Comparison of ENCODE assay signal across 26 cellular contexts in the genomic region with DNA sequence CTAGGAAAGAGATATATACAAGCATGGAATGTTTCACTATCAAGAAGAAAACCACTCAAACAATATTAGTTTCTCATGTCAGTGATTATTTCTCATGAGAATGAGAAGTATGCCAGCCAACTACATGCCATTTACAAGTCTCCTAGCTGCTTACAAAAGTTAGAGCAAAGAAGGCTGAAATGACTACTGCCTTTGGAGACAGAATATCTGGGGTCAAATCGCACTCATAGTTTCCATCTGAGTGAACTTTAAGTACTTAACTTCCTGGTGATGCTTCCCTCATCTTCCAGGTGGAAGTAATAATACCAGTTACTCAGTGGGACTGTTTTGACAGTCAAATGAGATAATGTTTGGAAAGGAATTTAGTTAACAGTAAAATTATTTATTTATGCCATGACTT.
"Had no signal": no experiment of that assay in that cellular context is flagged by ENCODE, and none has a peak within 500 bp of the region (broad histone marks: within the 10 kb centered on the region; RNA-seq: fewer than 3 reads in every experiment).

No MANE protein-coding gene starts in this region.

- FAIRE-seq: endometrium, kidney, small intestine had no signal

- H3K27me3 ChIP-seq: esophagus squamous epithelium, hepatocyte, neutrophil, right atrium auricular region, sigmoid colon, suprapubic skin, thyroid gland, upper lobe of left lung, uterus had no signal

- H3K4me3 Mint-ChIP-seq: naive B cell, nephron progenitor cell had no signal

- DNase-seq: cortex of kidney; effector memory CD4-positive, alpha-beta T cell; esophagus squamous epithelium; foreskin melanocyte; head of caudate nucleus; kidney; left colon; left ventricle myocardium superior; mesendoderm; naive B cell; nephron progenitor cell; posterior cingulate gyrus; sigmoid colon; small intestine; stimulated activated CD4-positive, alpha-beta T cell treated with anti-CD3 and anti-CD28 coated beads, Interleukin-2, amount 100 ng/mL, for 48 hours; stimulated activated naive CD4-positive, alpha-beta T cell treated with Interleukin-2 at 50 U/mL for 16 hours; thyroid gland; upper lobe of left lung; uterus had no signal

- H3K27ac ChIP-seq: epithelial cell of prostate, esophagus squamous epithelium, hepatocyte, neutrophil, right atrium auricular region, sigmoid colon, suprapubic skin, thyroid gland, upper lobe of left lung had no signal

- H3K79me2 ChIP-seq: hepatocyte had no signal

- H3K27ac Mint-ChIP-seq: naive B cell, nephron progenitor cell had no signal

- H3K9me3 ChIP-seq: esophagus squamous epithelium, neutrophil, right atrium auricular region, sigmoid colon, suprapubic skin, thyroid gland, upper lobe of left lung, uterus had no signal

- H3K4me3 ChIP-seq: esophagus squamous epithelium, hepatocyte, lung, right atrium auricular region, sigmoid colon, suprapubic skin, thyroid gland, upper lobe of left lung, uterus had no signal

- H2AFZ ChIP-seq: hepatocyte had no signal

- H3K9me3 Mint-ChIP-seq: nephron progenitor cell had no signal

- H3K4me1 Mint-ChIP-seq: naive B cell, nephron progenitor cell had no signal

- ATAC-seq: left colon, left ventricle myocardium superior had no signal

- H3K4me2 ChIP-seq: hepatocyte had no signal

- H3K4me1 ChIP-seq: right atrium auricular region, sigmoid colon, suprapubic skin, thyroid gland, upper lobe of left lung, uterus had no signal

- H3K36me3 ChIP-seq: esophagus squamous epithelium, neutrophil, right atrium auricular region, sigmoid colon, suprapubic skin, thyroid gland, upper lobe of left lung, uterus had no signal
